Comparison of ENCODE assay signal across 8 cellular contexts in the genomic region with DNA sequence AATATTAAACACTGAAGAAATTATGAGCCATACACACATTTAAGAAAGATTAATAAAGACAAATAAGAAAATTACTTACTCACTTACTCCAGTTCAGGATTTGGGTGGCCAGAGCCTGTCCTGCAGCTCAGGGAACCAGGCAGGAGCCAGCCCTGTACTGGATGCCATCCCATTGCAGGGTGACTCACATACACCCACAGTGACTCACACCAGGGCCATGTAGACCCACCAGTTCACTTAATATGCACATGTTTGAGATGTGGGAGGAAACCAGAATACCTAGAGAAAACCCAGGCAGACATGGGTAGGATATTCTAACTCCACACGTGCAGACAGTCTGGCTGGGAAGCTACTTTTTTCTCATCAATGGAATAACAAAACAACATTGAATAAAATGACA. TPM values are rescaled to one million over a fixed set of nuclear protein-coding genes. Genes with fewer than 3 reads are reported as not detected.
DNase-seq lines count a peak whose midpoint lies in the region; ATAC-seq and TF ChIP-seq lines count a peak whose summit lies in the region.
"Had no signal": no experiment of that assay in that cellular context is flagged by ENCODE, and none has a peak within 500 bp of the region (broad histone marks: within the 10 kb centered on the region; RNA-seq: fewer than 3 reads in every experiment).

No MANE protein-coding gene starts in this region.

- H3K14ac ChIP-seq in trophoblast cell (ENCODE audit: low read length): no peak overlapping the region

- H3K79me1 ChIP-seq in trophoblast cell (ENCODE audit: low read length): no peaks in the 10 kb centered on the region

- ATAC-seq in GM19397 (IDR thresholded peaks at IDR 0.05; ENCODE audit: unreplicated experiment): no peak
- no peak for ATAC-seq in GM19328 (IDR thresholded peaks at IDR 0.05; ENCODE audit: unreplicated experiment)

- H3K4me3 ChIP-seq in cardiac fibroblast (replicated peaks in 1 of 2; ENCODE audit: low read depth in 2 of 2, low read length in 2 of 2): no peak overlapping the region
- H3K4me3 ChIP-seq in trophoblast cell (ENCODE audit: low read depth, low read length): no peak overlapping the region
- H3K4me3 ChIP-seq in vagina: no peak overlapping the region

- H2BK5ac ChIP-seq in trophoblast cell (ENCODE audit: low read depth, low read length, poor library complexity): no peak overlapping the region

- H4K12ac ChIP-seq in trophoblast cell (ENCODE audit: low read depth, low read length): no peak overlapping the region

- H2BK12ac ChIP-seq in trophoblast cell (ENCODE audit: low read length): no peak overlapping the region

- DNase-seq in EH (ENCODE audit: low read depth) (peak; percentile 83), LHCN-M2 (ENCODE audit: low read depth) (peak; percentile 89), cardiac fibroblast (ENCODE audit: low read depth in 2 of 2) (peak; percentile 34 to 77), trophoblast cell (peak; percentile 76 to 85), vagina (ENCODE audit: extremely low spot score in 2 of 2) (no peak)
- DNase-seq: NCI-H2171 had no signal

- H3K27ac ChIP-seq in trophoblast cell (ENCODE audit: low read depth, low read length): no peak overlapping the region
- no peak overlapping the region for H3K27ac ChIP-seq in vagina

- TF ChIP-seq CTCF in cardiac fibroblast (IDR thresholded peaks at IDR 0.05; ENCODE audit: low read depth, low read length): no peak
- no peak for TF ChIP-seq CTCF in vagina (IDR thresholded peaks at IDR 0.05)

- TF ChIP-seq POLR2A in vagina (IDR thresholded peaks at IDR 0.05): no peak

- no peaks in the 10 kb centered on the region for H3K79me2 ChIP-seq in trophoblast cell (ENCODE audit: control insufficient read depth, insufficient read depth, low read length, poor library complexity)

- no peak overlapping the region for H3K9ac ChIP-seq in trophoblast cell (ENCODE audit: low read length)

- intact Hi-C loops in vagina (cut with DNase I): no loop called here

- WGBS in trophoblast cell (ENCODE audit: extremely low coverage, insufficient coverage, insufficient read length): no CpG with 5 or more reads among the region's 1 CpG

- H3K4me2 ChIP-seq in trophoblast cell (ENCODE audit: low read length): no peak overlapping the region

- H3K4me1 ChIP-seq in trophoblast cell (ENCODE audit: control insufficient read depth in 1 of 2, insufficient read depth in 2 of 2, low read length in 2 of 2) (peaks cover 0 to 2% of the 10 kb centered on the region in 2 experiments), vagina (no peaks in the 10 kb centered on the region)

- no peak overlapping the region for H3K18ac ChIP-seq in trophoblast cell (ENCODE audit: low read length)

- H3K23ac ChIP-seq in trophoblast cell (ENCODE audit: low read length): no peak overlapping the region

- H3K36me3 ChIP-seq in trophoblast cell (ENCODE audit: control insufficient read depth in 1 of 2, insufficient read depth in 2 of 2, low read length in 2 of 2): no peaks in the 10 kb centered on the region
- H3K36me3 ChIP-seq in vagina: no peaks in the 10 kb centered on the region

- no peak overlapping the region for H3K4ac ChIP-seq in trophoblast cell (ENCODE audit: low read depth, low read length)

- no peak overlapping the region for H2AK5ac ChIP-seq in trophoblast cell (ENCODE audit: low read length)

- H4K8ac ChIP-seq in trophoblast cell (ENCODE audit: low read depth, low read length): no peak overlapping the region

- H3K27me3 ChIP-seq in trophoblast cell (ENCODE audit: insufficient read depth, low read length) (no peaks in the 10 kb centered on the region), vagina (no peaks in the 10 kb centered on the region)

- no peaks in the 10 kb centered on the region for H3K9me3 ChIP-seq in trophoblast cell (ENCODE audit: insufficient read depth, low read depth, low read length)
- H3K9me3 ChIP-seq in vagina: no peaks in the 10 kb centered on the region

- no peak overlapping the region for H2AFZ ChIP-seq in trophoblast cell (ENCODE audit: insufficient read depth, low read length, poor library complexity)

- H2BK120ac ChIP-seq in trophoblast cell (ENCODE audit: insufficient read depth, low read length, poor library complexity): no peak overlapping the region

- H4K91ac ChIP-seq in trophoblast cell (ENCODE audit: low read depth, low read length): no peak overlapping the region

RNA-seq across cellular contexts. Expression of gene ADRB2, which starts 49.6 kb away (rescaled TPM):
- total RNA-seq in LHCN-M2 (2014; rRNA removed) (4.1 and 4.8 TPM in 2 replicates), vagina (43.2 TPM)
- 3.4 TPM for polyA plus RNA-seq in LHCN-M2 (2012)
- 0.08 and 0.10 TPM in 2 replicates for polyA plus RNA-seq in trophoblast cell (2013)

Comparison
In these comparisons a context has a peak if more than half of its experiments do, and no peak if none do; other contexts are left out.
1. DNase-seq: peak in EH (single experiment), LHCN-M2 (single experiment), cardiac fibroblast (2 of 2) and trophoblast cell (2 of 2); none in vagina (0 of 2).